ENCODE assay signal across 16 cellular contexts in the genomic region with DNA sequence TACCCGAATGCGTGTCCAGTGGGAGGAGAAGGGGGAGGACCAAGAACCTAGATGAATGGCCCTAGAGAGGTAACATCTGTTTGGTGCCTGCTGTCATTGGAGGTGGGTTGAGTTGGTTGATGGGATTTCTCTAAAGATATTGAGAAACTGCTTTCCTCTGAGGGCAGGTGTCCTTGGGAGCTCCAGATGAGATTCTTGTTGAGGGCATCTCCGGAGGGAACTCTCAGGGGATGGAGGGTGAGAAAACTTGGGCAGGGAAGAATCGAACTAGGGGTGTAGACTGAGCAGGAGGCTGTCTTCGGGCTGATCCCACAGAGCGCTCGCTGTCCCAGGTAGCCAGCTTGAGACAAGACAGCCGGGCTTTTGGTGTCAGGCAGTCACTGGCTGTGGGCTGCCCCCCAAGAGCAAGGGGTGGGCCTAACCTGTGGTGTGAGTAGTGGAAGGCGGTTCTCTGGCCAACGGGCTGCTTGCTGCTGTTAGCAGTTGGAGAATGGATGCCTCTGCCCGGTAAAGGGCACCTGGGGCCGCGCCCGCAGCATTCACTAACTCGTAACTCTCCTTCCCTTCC. TPM values are rescaled to one million over a fixed set of nuclear protein-coding genes. Genes with fewer than 3 reads are reported as not detected.
DNase-seq lines count a peak whose midpoint lies in the region; ATAC-seq, FAIRE-seq and TF ChIP-seq lines count a peak whose summit lies in the region.
"Had no signal": no experiment of that assay in that cellular context is flagged by ENCODE, and none has a peak within 500 bp of the region (broad histone marks: within the 10 kb centered on the region; RNA-seq: fewer than 3 reads in every experiment).

No MANE protein-coding gene starts in this region.

- H3K36me3 Mint-ChIP-seq in CD8-positive, alpha-beta T cell: no peaks in the 10 kb centered on the region
- peaks cover 6% of the 10 kb centered on the region for H3K36me3 Mint-ChIP-seq in activated T-helper 1 cell treated with anti-CD3 and anti-CD28 coated beads, Interleukin-12 subunit alpha, Interleukin-12 subunit beta, Interleukin-2, Interleukin-4 antibody, amounts not matched to agents 30 ng/mL and 10 ng/mL and 1 ng/mL, durations not matched to agents 14 hours and 24 hours and 36 hours (ENCODE audit: low read depth)
- no peaks in the 10 kb centered on the region for H3K36me3 Mint-ChIP-seq in natural killer cell treated with Interleukin-12 subunit alpha and Interleukin-12 subunit beta and Interleukin-15 and Interleukin-18, amount 100 ng/mL, for 72 hours
- H3K36me3 Mint-ChIP-seq: WTC11 had no signal

- POLR2A ChIA-PET in CD8-positive, alpha-beta T cell (lab: Charles Lee): interaction anchor here (0.6 kb wide), 1 partner anchor 202 kb away, joined by 3 read pairs; no protein-coding TSS in a partner anchor
- POLR2A ChIA-PET in HEK293T (lab: Yijun Ruan, JAX): no interaction called here

- intact Hi-C loops in CD8-positive, alpha-beta T cell (cut with DNase I, micrococcal nuclease): no loop called here
- intact Hi-C loops in activated T-helper 1 cell treated with anti-CD3 and anti-CD28 coated beads, Interleukin-12 subunit alpha, Interleukin-12 subunit beta, Interleukin-2, Interleukin-4 antibody, amounts not matched to agents 30 ng/mL and 10 ng/mL and 1 ng/mL, durations not matched to agents 14 hours and 24 hours and 36 hours (cut with micrococcal nuclease): no loop called here
- intact Hi-C loops in colonic mucosa (cut with DNase I): no loop called here

- peaks cover 3% of the 10 kb centered on the region for H3K27me3 ChIP-seq in CD8-positive, alpha-beta T cell (ENCODE audit: insufficient read depth, low read length)
- no peaks in the 10 kb centered on the region for H3K27me3 ChIP-seq in colonic mucosa

- H3K4me3 ChIP-seq in CD8-positive, alpha-beta T cell (ENCODE audit: low read depth, low read length): no peak overlapping the region
- no peak overlapping the region for H3K4me3 ChIP-seq in colonic mucosa
- H3K4me3 ChIP-seq: SJCRH30 had no signal

- H3K9me3 Mint-ChIP-seq in CD8-positive, alpha-beta T cell: no peaks in the 10 kb centered on the region
- H3K9me3 Mint-ChIP-seq in activated T-helper 1 cell treated with anti-CD3 and anti-CD28 coated beads, Interleukin-12 subunit alpha, Interleukin-12 subunit beta, Interleukin-2, Interleukin-4 antibody, amounts not matched to agents 30 ng/mL and 10 ng/mL and 1 ng/mL, durations not matched to agents 14 hours and 24 hours and 36 hours: no peaks in the 10 kb centered on the region
- no peaks in the 10 kb centered on the region for H3K9me3 Mint-ChIP-seq in natural killer cell treated with Interleukin-12 subunit alpha and Interleukin-12 subunit beta and Interleukin-15 and Interleukin-18, amount 100 ng/mL, for 72 hours
- H3K9me3 Mint-ChIP-seq: activated naive CD4-positive, alpha-beta T cell treated with anti-CD3 and anti-CD28 coated beads for 36 hours; nephron progenitor cell; WTC11 had no signal

- DNase-seq in CD8-positive, alpha-beta T cell: no peak
- no peak for DNase-seq in GM18507 (ENCODE audit: extremely low spot score, insufficient read length, low read depth)
- no peak for DNase-seq in activated T-helper 1 cell treated with anti-CD3 and anti-CD28 coated beads, Interleukin-12 subunit alpha, Interleukin-12 subunit beta, Interleukin-2, Interleukin-4 antibody, amounts not matched to agents 30 ng/mL and 10 ng/mL and 1 ng/mL, durations not matched to agents 14 hours and 24 hours and 36 hours (ENCODE audit: low spot score)
- DNase-seq in natural killer cell treated with Interleukin-12 subunit alpha and Interleukin-12 subunit beta and Interleukin-15 and Interleukin-18, amount 100 ng/mL, for 72 hours (ENCODE audit: low spot score): no peak
- DNase-seq in colonic mucosa: no peak
- DNase-seq in AG08396 (ENCODE audit: low spot score): no peak
- DNase-seq in HEK293T (ENCODE audit: extremely low spot score): no peak
- DNase-seq: activated naive CD4-positive, alpha-beta T cell treated with anti-CD3 and anti-CD28 coated beads for 36 hours; COR-L47; NCI-H82; nephron progenitor cell; SJCRH30 had no signal

- CTCF ChIA-PET in CD8-positive, alpha-beta T cell (lab: Charles Lee): interaction anchor here (1.6 kb wide), 1 partner anchor 58 kb away, joined by 4 read pairs; no protein-coding TSS in a partner anchor
- CTCF ChIA-PET in HEK293T (lab: Yijun Ruan, JAX): no interaction called here

- no peak overlapping the region for H3K27ac Mint-ChIP-seq in CD8-positive, alpha-beta T cell
- H3K27ac Mint-ChIP-seq in activated T-helper 1 cell treated with anti-CD3 and anti-CD28 coated beads, Interleukin-12 subunit alpha, Interleukin-12 subunit beta, Interleukin-2, Interleukin-4 antibody, amounts not matched to agents 30 ng/mL and 10 ng/mL and 1 ng/mL, durations not matched to agents 14 hours and 24 hours and 36 hours: peak overlapping the region; percentile 47
- peak overlapping the region; percentile 75 to 76 for H3K27ac Mint-ChIP-seq in natural killer cell treated with Interleukin-12 subunit alpha and Interleukin-12 subunit beta and Interleukin-15 and Interleukin-18, amount 100 ng/mL, for 72 hours
- H3K27ac Mint-ChIP-seq: activated naive CD4-positive, alpha-beta T cell treated with anti-CD3 and anti-CD28 coated beads for 36 hours; nephron progenitor cell; WTC11 had no signal

- H3K4me1 Mint-ChIP-seq in CD8-positive, alpha-beta T cell (ENCODE audit: low read depth): peaks cover 22% of the 10 kb centered on the region
- H3K4me1 Mint-ChIP-seq in activated T-helper 1 cell treated with anti-CD3 and anti-CD28 coated beads, Interleukin-12 subunit alpha, Interleukin-12 subunit beta, Interleukin-2, Interleukin-4 antibody, amounts not matched to agents 30 ng/mL and 10 ng/mL and 1 ng/mL, durations not matched to agents 14 hours and 24 hours and 36 hours (ENCODE audit: low read depth): peaks cover 38% of the 10 kb centered on the region
- H3K4me1 Mint-ChIP-seq in natural killer cell treated with Interleukin-12 subunit alpha and Interleukin-12 subunit beta and Interleukin-15 and Interleukin-18, amount 100 ng/mL, for 72 hours (ENCODE audit: low read depth in 2 of 2): peaks cover 30 to 32% of the 10 kb centered on the region in 2 donors

- H3K9ac ChIP-seq in colonic mucosa (ENCODE audit: low read depth in 2 of 2, low read length in 2 of 2): peak overlapping the region in 1 of 2 donors; percentile 43

- H3K36me3 ChIP-seq in CD8-positive, alpha-beta T cell (ENCODE audit: insufficient read depth, low read length): no peaks in the 10 kb centered on the region
- no peaks in the 10 kb centered on the region for H3K36me3 ChIP-seq in colonic mucosa
- H3K36me3 ChIP-seq: SJCRH30 had no signal

- peak overlapping the region; percentile 64 for H3K4me3 Mint-ChIP-seq in CD8-positive, alpha-beta T cell
- H3K4me3 Mint-ChIP-seq in activated T-helper 1 cell treated with anti-CD3 and anti-CD28 coated beads, Interleukin-12 subunit alpha, Interleukin-12 subunit beta, Interleukin-2, Interleukin-4 antibody, amounts not matched to agents 30 ng/mL and 10 ng/mL and 1 ng/mL, durations not matched to agents 14 hours and 24 hours and 36 hours: peak overlapping the region; percentile 59
- H3K4me3 Mint-ChIP-seq in natural killer cell treated with Interleukin-12 subunit alpha and Interleukin-12 subunit beta and Interleukin-15 and Interleukin-18, amount 100 ng/mL, for 72 hours: peak overlapping the region; percentile 90
- H3K4me3 Mint-ChIP-seq: activated naive CD4-positive, alpha-beta T cell treated with anti-CD3 and anti-CD28 coated beads for 36 hours; nephron progenitor cell; WTC11 had no signal

- peaks cover 20% of the 10 kb centered on the region for H3K27me3 Mint-ChIP-seq in CD8-positive, alpha-beta T cell (ENCODE audit: low read depth)
- peaks cover 13% of the 10 kb centered on the region for H3K27me3 Mint-ChIP-seq in activated T-helper 1 cell treated with anti-CD3 and anti-CD28 coated beads, Interleukin-12 subunit alpha, Interleukin-12 subunit beta, Interleukin-2, Interleukin-4 antibody, amounts not matched to agents 30 ng/mL and 10 ng/mL and 1 ng/mL, durations not matched to agents 14 hours and 24 hours and 36 hours (ENCODE audit: insufficient read depth)
- peaks cover 4 to 8% of the 10 kb centered on the region in 2 donors for H3K27me3 Mint-ChIP-seq in natural killer cell treated with Interleukin-12 subunit alpha and Interleukin-12 subunit beta and Interleukin-15 and Interleukin-18, amount 100 ng/mL, for 72 hours

- FAIRE-seq in GM18507 (lab: Jason Lieb, UNC): peak; percentile 5
- FAIRE-seq: bronchial epithelial cell had no signal

- ATAC-seq in CD8-positive, alpha-beta T cell: no peak
- no peak for ATAC-seq in natural killer cell treated with Interleukin-12 subunit alpha and Interleukin-12 subunit beta and Interleukin-15 and Interleukin-18, amount 100 ng/mL, for 72 hours
- ATAC-seq in HG02973 (IDR thresholded peaks at IDR 0.05; ENCODE audit: unreplicated experiment): no peak

- no peak for TF ChIP-seq CTCF in CD8-positive, alpha-beta T cell (IDR thresholded peaks at IDR 0.05)
- no peak for TF ChIP-seq CTCF in colonic mucosa (IDR thresholded peaks at IDR 0.05)

- H3K27ac ChIP-seq in CD8-positive, alpha-beta T cell (ENCODE audit: low read depth, low read length): no peak overlapping the region
- no peak overlapping the region for H3K27ac ChIP-seq in colonic mucosa
- H3K27ac ChIP-seq: SJCRH30 had no signal

- no peaks in the 10 kb centered on the region for H3K9me3 ChIP-seq in CD8-positive, alpha-beta T cell (ENCODE audit: low read length)
- no peaks in the 10 kb centered on the region for H3K9me3 ChIP-seq in colonic mucosa
- H3K9me3 ChIP-seq: SJCRH30 had no signal

- peaks cover 11% of the 10 kb centered on the region for H3K4me1 ChIP-seq in CD8-positive, alpha-beta T cell (ENCODE audit: insufficient read depth, low read length)
- peaks cover 3% of the 10 kb centered on the region for H3K4me1 ChIP-seq in colonic mucosa
- H3K4me1 ChIP-seq: SJCRH30 had no signal

TF ChIP-seq in HEK293T, 16 proteins besides CTCF, POLR2A, EP300 and RAD21 (continues in another document):
- no peak for TF ChIP-seq ZNF384 (IDR thresholded peaks at IDR 0.05)
- no peak for TF ChIP-seq SP1 (IDR thresholded peaks at IDR 0.05)

RNA-seq across cellular contexts. Expression of gene IRF5, which starts 3.7 kb away (rescaled TPM):
- under 1 TPM; 0.61 to 0.79 TPM for total RNA-seq in CD8-positive, alpha-beta T cell
- total RNA-seq in activated T-helper 1 cell treated with anti-CD3 and anti-CD28 coated beads, Interleukin-12 subunit alpha, Interleukin-12 subunit beta, Interleukin-2, Interleukin-4 antibody, amounts not matched to agents 30 ng/mL and 10 ng/mL and 1 ng/mL, durations not matched to agents 14 hours and 24 hours and 36 hours: 19.8 and 21.2 TPM in 2 replicates
- 10 to 100 TPM; 26.5 to 43.4 TPM for total RNA-seq in natural killer cell treated with Interleukin-12 subunit alpha and Interleukin-12 subunit beta and Interleukin-15 and Interleukin-18, amount 100 ng/mL, for 72 hours
- 1 to 10 TPM; 5.0 to 9.7 TPM for total RNA-seq in colonic mucosa

RNA-seq across cellular contexts. Expression of gene KCP, which starts 30.9 kb away (rescaled TPM):
- total RNA-seq in CD8-positive, alpha-beta T cell: under 1 TPM; 0.19 to 0.43 TPM
- not detected in 2 replicates for total RNA-seq in activated T-helper 1 cell treated with anti-CD3 and anti-CD28 coated beads, Interleukin-12 subunit alpha, Interleukin-12 subunit beta, Interleukin-2, Interleukin-4 antibody, amounts not matched to agents 30 ng/mL and 10 ng/mL and 1 ng/mL, durations not matched to agents 14 hours and 24 hours and 36 hours
- 1 to 10 TPM in 1 of 2 donors, under 1 TPM in 1; 0.17 to 1.1 TPM for total RNA-seq in natural killer cell treated with Interleukin-12 subunit alpha and Interleukin-12 subunit beta and Interleukin-15 and Interleukin-18, amount 100 ng/mL, for 72 hours
- total RNA-seq in colonic mucosa: 1 to 10 TPM in 1 of 2 donors, under 1 TPM in 1; 0.64 to 1.1 TPM
- total RNA-seq: activated naive CD4-positive, alpha-beta T cell treated with anti-CD3 and anti-CD28 coated beads for 36 hours; LHCN-M2 had no signal
